In genomic region chr20:50048420-50049166, GRCh38 we compare ENCODE assay signal across 9 cellular contexts.
A peak's percentile ranks its signal among the peaks of the same experiment; 100 is the strongest.
DNase-seq lines count a peak whose midpoint lies in the region; ATAC-seq and TF ChIP-seq lines count a peak whose summit lies in the region.
"Had no signal": no experiment of that assay in that cellular context is flagged by ENCODE, and none has a peak within 500 bp of the region (broad histone marks: within the 10 kb centered on the region; RNA-seq: fewer than 3 reads in every experiment).

No MANE protein-coding gene starts in this region.

- ATAC-seq in stimulated activated naive CD8-positive, alpha-beta T cell treated with anti-CD3 and anti-CD28 coated beads, Interleukin-15, Interleukin-2, amounts not matched to agents 100 U/mL and 50 U/mL, for 24 hours = peak; percentile 87
- no peak for ATAC-seq in HG02981 (IDR thresholded peaks at IDR 0.05; ENCODE audit: unreplicated experiment)
- no peak for ATAC-seq in GM21526 (IDR thresholded peaks at IDR 0.05; ENCODE audit: low FRiP score, unreplicated experiment)
- ATAC-seq in HG02678 (IDR thresholded peaks at IDR 0.05; ENCODE audit: unreplicated experiment) = no peak

- no peaks in the 10 kb centered on the region for H3K9me3 ChIP-seq in right atrium auricular region

- H3K27me3 Mint-ChIP-seq in IgD-negative memory B cell = peaks cover 1% of the 10 kb centered on the region
- H3K27me3 Mint-ChIP-seq in activated CD4-positive, alpha-beta memory T cell treated with anti-CD3 and anti-CD28 coated beads, Interleukin-2, amount 10 ng/mL, durations not matched to agents 7 days and 5 days = peaks cover 19% of the 10 kb centered on the region

- POLR2A ChIA-PET in activated CD4-positive, alpha-beta memory T cell treated with anti-CD3 and anti-CD28 coated beads, Interleukin-2, amount 10 ng/mL, durations not matched to agents 7 days and 5 days (lab: Charles Lee) = interaction anchor here (0.9 kb wide), 1 partner anchor 12 kb away, joined by 4 read pairs; no protein-coding TSS in a partner anchor

- no peaks in the 10 kb centered on the region for H3K36me3 Mint-ChIP-seq in IgD-negative memory B cell
- no peaks in the 10 kb centered on the region for H3K36me3 Mint-ChIP-seq in activated CD4-positive, alpha-beta memory T cell treated with anti-CD3 and anti-CD28 coated beads, Interleukin-2, amount 10 ng/mL, durations not matched to agents 7 days and 5 days (ENCODE audit: low read depth)

- no peak overlapping the region for H3K4me3 ChIP-seq in right atrium auricular region

- CTCF ChIA-PET in activated CD4-positive, alpha-beta memory T cell treated with anti-CD3 and anti-CD28 coated beads, Interleukin-2, amount 10 ng/mL, durations not matched to agents 7 days and 5 days (lab: Charles Lee) = interaction anchor here (0.7 to 3.3 kb wide), 3 partner anchors 22 to 70 kb away, joined by 3 to 11 read pairs (median 8); no protein-coding TSS in a partner anchor

- H3K27ac Mint-ChIP-seq in IgD-negative memory B cell = peak overlapping the region in 2 of 3 donors; percentile 20 to 82
- no peak overlapping the region for H3K27ac Mint-ChIP-seq in activated CD4-positive, alpha-beta memory T cell treated with anti-CD3 and anti-CD28 coated beads, Interleukin-2, amount 10 ng/mL, durations not matched to agents 7 days and 5 days

- TF ChIP-seq CTCF in right atrium auricular region (IDR thresholded peaks at IDR 0.05) = no peak

- H3K27ac ChIP-seq in right atrium auricular region = peak overlapping the region; percentile 77 to 82

- no peaks in the 10 kb centered on the region for H3K9me3 Mint-ChIP-seq in IgD-negative memory B cell
- no peaks in the 10 kb centered on the region for H3K9me3 Mint-ChIP-seq in activated CD4-positive, alpha-beta memory T cell treated with anti-CD3 and anti-CD28 coated beads, Interleukin-2, amount 10 ng/mL, durations not matched to agents 7 days and 5 days

- peak overlapping the region in 2 of 4 donors; percentile 29 to 92 for H3K4me3 Mint-ChIP-seq in IgD-negative memory B cell
- H3K4me3 Mint-ChIP-seq in activated CD4-positive, alpha-beta memory T cell treated with anti-CD3 and anti-CD28 coated beads, Interleukin-2, amount 10 ng/mL, durations not matched to agents 7 days and 5 days = no peak overlapping the region

- peak; percentile 20 for DNase-seq in activated CD4-positive, alpha-beta memory T cell treated with anti-CD3 and anti-CD28 coated beads, Interleukin-2, amount 10 ng/mL, durations not matched to agents 7 days and 5 days
- DNase-seq in right atrium auricular region (ENCODE audit: low spot score) (no peak), DMS153 (lab: John Stamatoyannopoulos, UW) (no peak)
- peak; percentile 69 for DNase-seq in stimulated activated naive CD8-positive, alpha-beta T cell treated with anti-CD3 and anti-CD28 coated beads, Interleukin-15, Interleukin-2, amounts not matched to agents 100 U/mL and 50 U/mL, for 24 hours
- DNase-seq: NCI-H345 had no signal

- H3K27me3 ChIP-seq in right atrium auricular region = no peaks in the 10 kb centered on the region

- H3K36me3 ChIP-seq in right atrium auricular region = no peaks in the 10 kb centered on the region

- H3K4me1 ChIP-seq in right atrium auricular region = peaks cover 0 to 36% of the 10 kb centered on the region in 2 donors

- H3K4me1 Mint-ChIP-seq in IgD-negative memory B cell = peaks cover 13 to 19% (median 17%) of the 10 kb centered on the region in 3 donors
- peaks cover 13% of the 10 kb centered on the region for H3K4me1 Mint-ChIP-seq in activated CD4-positive, alpha-beta memory T cell treated with anti-CD3 and anti-CD28 coated beads, Interleukin-2, amount 10 ng/mL, durations not matched to agents 7 days and 5 days

Comparison
In these comparisons a context has a peak if more than half of its experiments do, and no peak if none do; other contexts are left out.
1. DNase-seq: peak in activated CD4-positive, alpha-beta memory T cell treated with anti-CD3 and anti-CD28 coated beads, Interleukin-2, amount 10 ng/mL, durations not matched to agents 7 days and 5 days (single experiment) and stimulated activated naive CD8-positive, alpha-beta T cell treated with anti-CD3 and anti-CD28 coated beads, Interleukin-15, Interleukin-2, amounts not matched to agents 100 U/mL and 50 U/mL, for 24 hours (single experiment); none in right atrium auricular region (single experiment) and DMS153 (single experiment).